ENCODE assay signal across 1 cellular context in the genomic region with DNA sequence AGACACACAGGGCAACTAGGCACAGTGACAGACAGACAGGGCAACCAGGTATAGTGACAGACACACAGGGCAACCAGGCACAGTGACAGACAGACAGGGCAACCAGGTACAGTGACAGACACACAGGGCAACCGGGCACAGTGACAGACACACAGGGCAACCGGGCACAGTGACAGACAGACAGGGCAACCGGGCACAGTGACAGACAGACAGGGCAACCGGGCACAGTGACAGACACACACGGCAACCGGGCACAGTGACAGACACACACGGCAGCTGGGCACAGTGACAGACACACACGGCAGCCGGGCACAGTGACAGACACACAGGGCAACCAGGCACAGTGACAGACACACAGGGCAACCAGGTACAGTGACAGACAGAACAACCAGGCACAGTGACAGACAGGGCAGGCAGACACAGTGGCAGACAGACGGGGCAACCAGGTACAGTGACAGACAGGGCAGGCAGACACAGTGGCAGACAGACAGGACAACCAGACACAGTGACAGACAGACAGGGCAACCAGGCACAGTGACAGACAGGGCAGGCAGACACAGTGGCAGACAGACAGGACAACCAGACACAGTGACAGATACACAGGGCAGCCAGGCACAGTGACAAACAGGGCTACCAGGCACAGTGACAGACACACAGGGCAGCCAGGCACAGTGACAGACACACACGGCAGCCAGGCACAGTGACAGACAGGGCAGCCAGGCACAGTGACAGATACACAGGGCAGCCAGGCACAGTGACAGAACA.
TF ChIP-seq lines count a peak whose summit lies in the region.

No MANE protein-coding gene starts in this region.

TF ChIP-seq in HCT116, 20 proteins besides CTCF, POLR2A, EP300 and RAD21 (continued from another document):
- no peak for TF ChIP-seq TCF7L2 (IDR thresholded peaks at IDR 0.05; ENCODE audit: borderline replicate concordance, extremely low read depth, insufficient read depth, insufficient read length)
- TF ChIP-seq CEBPB (IDR thresholded peaks at IDR 0.05; ENCODE audit: low read depth) = no peak
- TF ChIP-seq EGR1 (IDR thresholded peaks at IDR 0.05; ENCODE audit: low read depth) = no peak
- no peak for TF ChIP-seq FOSL1 (IDR thresholded peaks at IDR 0.05; ENCODE audit: low read depth)
- TF ChIP-seq ELF1 (IDR thresholded peaks at IDR 0.05; ENCODE audit: borderline replicate concordance, low read depth) = no peak
- no peak for TF ChIP-seq ZFX (IDR thresholded peaks at IDR 0.05)
- no peak for TF ChIP-seq SP1 (IDR thresholded peaks at IDR 0.05; ENCODE audit: low read depth)
- no peak for TF ChIP-seq ZNF274 (IDR thresholded peaks at IDR 0.05; ENCODE audit: low read depth, low read length)
